8 cellular contexts compared by ENCODE assay signal in the genomic region with DNA sequence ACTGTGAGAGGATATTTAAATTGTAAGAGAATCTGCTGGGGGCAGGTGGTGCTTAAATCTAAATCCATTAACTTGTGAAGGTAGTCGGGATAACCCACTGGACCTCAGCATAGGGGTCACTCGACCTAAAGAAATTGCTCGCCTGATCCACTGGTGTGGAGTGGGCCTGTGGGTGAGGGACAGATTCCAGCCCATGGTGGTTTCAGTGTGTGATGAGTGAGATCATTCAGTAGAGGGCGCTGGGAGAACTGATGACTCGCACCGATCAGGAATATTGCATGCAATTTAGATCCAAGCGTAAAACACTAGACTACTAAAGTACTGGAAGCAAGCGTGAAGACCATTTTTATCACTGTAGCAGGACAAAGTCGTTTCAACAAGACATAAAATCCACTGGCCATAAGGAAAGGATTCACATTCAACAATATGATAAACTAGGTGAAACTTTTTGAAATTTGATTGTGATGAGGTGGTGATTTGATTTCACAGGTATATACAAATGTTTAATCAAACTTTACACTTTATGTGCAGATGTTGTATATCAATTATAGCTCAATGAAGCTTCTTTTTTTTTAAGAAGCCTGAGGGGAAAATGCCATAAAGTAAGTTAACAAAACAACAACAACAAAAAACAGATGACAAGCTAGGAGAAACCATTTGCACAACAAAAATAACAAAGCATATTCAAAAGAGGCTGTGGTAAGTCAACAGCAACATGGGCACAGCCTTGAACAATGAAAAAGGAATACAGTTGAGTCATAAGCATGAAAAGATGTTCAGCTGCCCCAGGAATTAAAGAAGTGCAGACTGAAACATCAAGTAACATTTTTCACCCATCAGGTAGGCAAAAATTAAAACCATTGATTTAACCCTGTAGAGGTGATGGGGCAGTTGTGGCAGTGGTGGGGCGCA. TPM values are rescaled to one million over a fixed set of nuclear protein-coding genes. Genes with fewer than 3 reads are reported as not detected.
DNase-seq lines count a peak whose midpoint lies in the region; ATAC-seq, FAIRE-seq and TF ChIP-seq lines count a peak whose summit lies in the region.

No MANE protein-coding gene starts in this region.

- H3K27ac ChIP-seq in C4-2B = no peak overlapping the region
- no peak overlapping the region for H3K27ac ChIP-seq in neural cell (ENCODE audit: low read length)

- H3K9me2 ChIP-seq in neural cell (ENCODE audit: insufficient read depth, low read length) = no peaks in the 10 kb centered on the region

- TF ChIP-seq EP300 in neural cell (conservative IDR thresholded peaks at IDR 0.05; ENCODE audit: poor library complexity, severe bottlenecking) = no peak

- H3K79me2 ChIP-seq in neural cell (replicated peaks; ENCODE audit: insufficient read depth, low read length) = no peaks in the 10 kb centered on the region

- peak; percentile 80 for ATAC-seq in HG03060 (IDR thresholded peaks at IDR 0.05; ENCODE audit: low read depth, unreplicated experiment)

- H3K4me3 ChIP-seq in fibroblast of villous mesenchyme (ENCODE audit: low read depth, low read length) (no peak overlapping the region), neural cell (ENCODE audit: low read length) (no peak overlapping the region)

- peak; percentile 83 for TF ChIP-seq RAD21 in neural cell (conservative IDR thresholded peaks at IDR 0.05)

- H3K36me3 ChIP-seq in neural cell (ENCODE audit: insufficient read depth, low read length) = no peaks in the 10 kb centered on the region

- no peak overlapping the region for H3K9ac ChIP-seq in neural cell (ENCODE audit: low read length)

- no peak overlapping the region for H2AFZ ChIP-seq in neural cell (ENCODE audit: low read depth, low read length)

- TF ChIP-seq CTCF in C4-2B (conservative IDR thresholded peaks at IDR 0.05) (peak; percentile 71), fibroblast of villous mesenchyme (IDR thresholded peaks at IDR 0.05; ENCODE audit: insufficient read depth, low read depth, low read length) (peak; percentile 83), neural cell (IDR thresholded peaks at IDR 0.05; ENCODE audit: poor library complexity, severe bottlenecking) (peak; percentile 86)

- H3K4me2 ChIP-seq in neural cell (ENCODE audit: low read length) = no peak overlapping the region

- FAIRE-seq in GM18507 (lab: Jason Lieb, UNC) = peak; percentile 66

- no peaks in the 10 kb centered on the region for H3K27me3 ChIP-seq in neural cell (ENCODE audit: insufficient read depth, low read depth, low read length)

- no peaks in the 10 kb centered on the region for H4K20me1 ChIP-seq in neural cell (ENCODE audit: insufficient read depth)

- no peaks in the 10 kb centered on the region for H3K9me3 ChIP-seq in neural cell (ENCODE audit: low read length)

- no peaks in the 10 kb centered on the region for H3F3A ChIP-seq in neural cell (ENCODE audit: insufficient read depth, low read length, poor library complexity, severe bottlenecking)

- DNase-seq in GM18507 (ENCODE audit: extremely low spot score, insufficient read length, low read depth) (no peak), NCI-H2171 (lab: John Stamatoyannopoulos, UW) (peak; percentile 29), fibroblast of villous mesenchyme (ENCODE audit: low read depth) (peak; percentile 64)
- DNase-seq in activated CD4-positive, alpha-beta T cell treated with anti-CD3 and anti-CD28 coated beads, Interleukin-2, amount 50 U/mL, for 48 hours = peak; percentile 24 to 40
- no peak for DNase-seq in effector CD4-positive, alpha-beta T cell

TF ChIP-seq in neural cell, 6 proteins besides CTCF, POLR2A, EP300 and RAD21:
- TF ChIP-seq, protein P1, sequence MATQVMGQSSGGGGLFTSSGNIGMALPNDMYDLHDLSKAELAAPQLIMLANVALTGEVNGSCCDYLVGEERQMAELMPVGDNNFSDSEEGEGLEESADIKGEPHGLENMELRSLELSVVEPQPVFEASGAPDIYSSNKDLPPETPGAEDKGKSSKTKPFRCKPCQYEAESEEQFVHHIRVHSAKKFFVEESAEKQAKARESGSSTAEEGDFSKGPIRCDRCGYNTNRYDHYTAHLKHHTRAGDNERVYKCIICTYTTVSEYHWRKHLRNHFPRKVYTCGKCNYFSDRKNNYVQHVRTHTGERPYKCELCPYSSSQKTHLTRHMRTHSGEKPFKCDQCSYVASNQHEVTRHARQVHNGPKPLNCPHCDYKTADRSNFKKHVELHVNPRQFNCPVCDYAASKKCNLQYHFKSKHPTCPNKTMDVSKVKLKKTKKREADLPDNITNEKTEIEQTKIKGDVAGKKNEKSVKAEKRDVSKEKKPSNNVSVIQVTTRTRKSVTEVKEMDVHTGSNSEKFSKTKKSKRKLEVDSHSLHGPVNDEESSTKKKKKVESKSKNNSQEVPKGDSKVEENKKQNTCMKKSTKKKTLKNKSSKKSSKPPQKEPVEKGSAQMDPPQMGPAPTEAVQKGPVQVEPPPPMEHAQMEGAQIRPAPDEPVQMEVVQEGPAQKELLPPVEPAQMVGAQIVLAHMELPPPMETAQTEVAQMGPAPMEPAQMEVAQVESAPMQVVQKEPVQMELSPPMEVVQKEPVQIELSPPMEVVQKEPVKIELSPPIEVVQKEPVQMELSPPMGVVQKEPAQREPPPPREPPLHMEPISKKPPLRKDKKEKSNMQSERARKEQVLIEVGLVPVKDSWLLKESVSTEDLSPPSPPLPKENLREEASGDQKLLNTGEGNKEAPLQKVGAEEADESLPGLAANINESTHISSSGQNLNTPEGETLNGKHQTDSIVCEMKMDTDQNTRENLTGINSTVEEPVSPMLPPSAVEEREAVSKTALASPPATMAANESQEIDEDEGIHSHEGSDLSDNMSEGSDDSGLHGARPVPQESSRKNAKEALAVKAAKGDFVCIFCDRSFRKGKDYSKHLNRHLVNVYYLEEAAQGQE (IDR thresholded peaks at IDR 0.05; ENCODE audit: borderline replicate concordance) = no peak
- TF ChIP-seq MXI1 (conservative IDR thresholded peaks at IDR 0.05; ENCODE audit: poor library complexity, severe bottlenecking) = peak; percentile 29
- TF ChIP-seq SMC3 (conservative IDR thresholded peaks at IDR 0.05; ENCODE audit: poor library complexity) = peak; percentile 85
TF ChIP-seq in neural cell: peak in this region for 2.

RNA-seq across cellular contexts. Expression of a gene that starts 7.5 kb away (rescaled TPM):
- 10.6 and 19.0 TPM in 2 replicates for total RNA-seq in fibroblast of villous mesenchyme
- polyA plus RNA-seq in neural cell = 32.2 and 35.9 TPM in 2 replicates
- polyA minus RNA-seq in neural cell = 33.6 and 41.8 TPM in 2 replicates

RNA-seq across cellular contexts. Expression of a gene that starts 23.3 kb away (rescaled TPM):
- total RNA-seq in fibroblast of villous mesenchyme = under 0.01 TPM in 2 replicates
- 0.02 TPM in 1 of 2 replicates, not detected in the other for polyA plus RNA-seq in neural cell
- polyA minus RNA-seq in neural cell = 0.12 TPM in 1 of 2 replicates, not detected in the other

RNA-seq across cellular contexts. Expression of a gene that starts 38.7 kb away (rescaled TPM):
- 38.0 and 39.7 TPM in 2 replicates for total RNA-seq in fibroblast of villous mesenchyme
- polyA plus RNA-seq in neural cell = 197 and 201 TPM in 2 replicates
- 85.5 and 140 TPM in 2 replicates for polyA minus RNA-seq in neural cell

Comparison
In these comparisons a context has a peak if more than half of its experiments do, and no peak if none do; other contexts are left out.
1. DNase-seq: peak in NCI-H2171 (single experiment), activated CD4-positive, alpha-beta T cell treated with anti-CD3 and anti-CD28 coated beads, Interleukin-2, amount 50 U/mL, for 48 hours (2 of 2) and fibroblast of villous mesenchyme (single experiment); none in GM18507 (single experiment) and effector CD4-positive, alpha-beta T cell (single experiment).
2. Peak in every context shown above with its lines, with median percentiles within 50 percentile points of each other: CTCF ChIP-seq.